Comparison of ENCODE assay signal across 27 cellular contexts in genomic region chr14:34742509-34743115, GRCh38. TPM values are rescaled to one million over a fixed set of nuclear protein-coding genes. Genes with fewer than 3 reads are reported as not detected.
DNase-seq lines count a peak whose midpoint lies in the region; ATAC-seq and TF ChIP-seq lines count a peak whose summit lies in the region.
"Had no signal": no experiment of that assay in that cellular context is flagged by ENCODE, and none has a peak within 500 bp of the region (broad histone marks: within the 10 kb centered on the region; RNA-seq: fewer than 3 reads in every experiment).

No MANE protein-coding gene starts in this region.

- H3K27ac Mint-ChIP-seq in CD4-positive, CD25-positive, alpha-beta regulatory T cell, result peak overlapping the region; percentile 11 to 74 (median 67)
- H3K27ac Mint-ChIP-seq in dendritic cell treated with granulocyte-macrophage colony-stimulating factor and Interleukin-4, amounts not matched to agents 40 ng/mL and 50 ng/mL, for 4 days, result peak overlapping the region; percentile 56
- no peak overlapping the region for H3K27ac Mint-ChIP-seq in WTC11
- no peak overlapping the region for H3K27ac Mint-ChIP-seq in type B pancreatic cell
- H3K27ac Mint-ChIP-seq: memory B cell; neural progenitor cell; stimulated activated naive B cell treated with anti-CD40 and anti-IgM and Interleukin-4, amounts not matched to agents 10 μg/mL and 1 μg/mL and 100 μg/mL, for 72 hours; T-helper 1 cell treated with Interleukin-12 subunit alpha and Interleukin-12 subunit beta and Interleukin-4 antibody, amounts not matched to agents 30 μg/mL and 1 μg/mL, for 36 hours had no signal

- peaks cover 13% of the 10 kb centered on the region for H3K27me3 Mint-ChIP-seq in CD4-positive, CD25-positive, alpha-beta regulatory T cell
- H3K27me3 Mint-ChIP-seq in dendritic cell treated with granulocyte-macrophage colony-stimulating factor and Interleukin-4, amounts not matched to agents 40 ng/mL and 50 ng/mL, for 4 days, result no peaks in the 10 kb centered on the region
- H3K27me3 Mint-ChIP-seq in WTC11 (ENCODE audit: low read depth) (no peaks in the 10 kb centered on the region; the same call in 1 of the 2 replicates), type B pancreatic cell (no peaks in the 10 kb centered on the region)
- H3K27me3 Mint-ChIP-seq: memory B cell; stimulated activated naive B cell treated with anti-CD40 and anti-IgM and Interleukin-4, amounts not matched to agents 10 μg/mL and 1 μg/mL and 100 μg/mL, for 72 hours had no signal

- no peak for DNase-seq in CD4-positive, CD25-positive, alpha-beta regulatory T cell
- DNase-seq in NOMO-1 treated with DMSO at 0.1 percent for 48 hours (lab: John Stamatoyannopoulos, UW; ENCODE audit: unreplicated experiment) (peak; percentile 62), WTC11 (ENCODE audit: low spot score) (no peak), DMS153 treated with DMSO at 0.1 percent for 48 hours (lab: John Stamatoyannopoulos, UW; ENCODE audit: unreplicated experiment) (no peak), type B pancreatic cell (ENCODE audit: extremely low spot score, unreplicated experiment) (no peak)
- DNase-seq: activated CD4-positive, CD25-positive, alpha-beta regulatory T cell treated with anti-CD3 and anti-CD28 coated beads, Interleukin-2, amount 50 U/mL, for 72 hours; activated gamma-delta T cell treated with Interleukin-2 at 50 U/mL for 16 hours; C1 segment of cervical spinal cord; glutamatergic neuron; GM23248; IMR-90; NCI-H1105 treated with DMSO at 0.1 percent for 48 hours; NCI-H187 treated with DMSO at 0.1 percent for 48 hours; NCI-H774; pancreas; stimulated activated naive B cell treated with anti-CD40 and anti-IgM and Interleukin-4, amounts not matched to agents 10 μg/mL and 1 μg/mL and 100 μg/mL, for 72 hours; substantia nigra; upper lobe of right lung had no signal

- no peak for TF ChIP-seq CTCF in WTC11 (IDR thresholded peaks at IDR 0.05)
- no peak for TF ChIP-seq CTCF in type B pancreatic cell (conservative IDR thresholded peaks at IDR 0.05)

- no peaks in the 10 kb centered on the region for H4K20me1 ChIP-seq in BLaER1

- H3K36me3 Mint-ChIP-seq in CD4-positive, CD25-positive, alpha-beta regulatory T cell, result no peaks in the 10 kb centered on the region
- no peaks in the 10 kb centered on the region for H3K36me3 Mint-ChIP-seq in dendritic cell treated with granulocyte-macrophage colony-stimulating factor and Interleukin-4, amounts not matched to agents 40 ng/mL and 50 ng/mL, for 4 days (ENCODE audit: low read depth)
- H3K36me3 Mint-ChIP-seq in WTC11 (no peaks in the 10 kb centered on the region), type B pancreatic cell (no peaks in the 10 kb centered on the region)
- H3K36me3 Mint-ChIP-seq: neural progenitor cell had no signal

- H3K9me3 Mint-ChIP-seq in CD4-positive, CD25-positive, alpha-beta regulatory T cell, result peaks cover 0 to 5% (median 0%) of the 10 kb centered on the region in 7 donors
- H3K9me3 Mint-ChIP-seq in dendritic cell treated with granulocyte-macrophage colony-stimulating factor and Interleukin-4, amounts not matched to agents 40 ng/mL and 50 ng/mL, for 4 days, result no peaks in the 10 kb centered on the region
- no peaks in the 10 kb centered on the region; the same call in 1 of the 2 replicates for H3K9me3 Mint-ChIP-seq in WTC11
- H3K9me3 Mint-ChIP-seq in type B pancreatic cell, result peaks cover 5% of the 10 kb centered on the region
- H3K9me3 Mint-ChIP-seq: memory B cell had no signal

- CTCF ChIA-PET in WTC11 (lab: Charles Lee), result interaction anchor here (1.2 kb wide), 1 partner anchor 20 kb away, joined by 3 read pairs; no protein-coding TSS in a partner anchor

- H3K4me3 ChIP-seq in BLaER1, result no peak overlapping the region
- peak overlapping the region; percentile 48 for H3K4me3 ChIP-seq in CD4-positive, CD25-positive, alpha-beta regulatory T cell (ENCODE audit: low read depth, low read length)
- H3K4me3 ChIP-seq: GM23248, neural progenitor cell, pancreas, skin epidermis, upper lobe of right lung had no signal

- peaks cover 30% of the 10 kb centered on the region for H3K4me1 ChIP-seq in BLaER1
- peaks cover 10% of the 10 kb centered on the region for H3K4me1 ChIP-seq in CD4-positive, CD25-positive, alpha-beta regulatory T cell (ENCODE audit: control insufficient read depth, insufficient read depth, low read length, poor library complexity, severe bottlenecking)
- H3K4me1 ChIP-seq: neural progenitor cell, pancreas, upper lobe of right lung had no signal

- no peak for TF ChIP-seq POLR2A in GM18505 (IDR thresholded peaks at IDR 0.05; ENCODE audit: borderline replicate concordance, extremely low read depth, insufficient read depth, insufficient read length)

- H3K9me3 ChIP-seq in BLaER1, result peaks cover 4% of the 10 kb centered on the region
- H3K9me3 ChIP-seq in CD4-positive, CD25-positive, alpha-beta regulatory T cell (ENCODE audit: control insufficient read depth in 2 of 2, low read length in 2 of 2), result no peaks in the 10 kb centered on the region
- H3K9me3 ChIP-seq: pancreas, upper lobe of right lung had no signal

- H3K36me3 ChIP-seq in BLaER1, result no peaks in the 10 kb centered on the region
- no peaks in the 10 kb centered on the region for H3K36me3 ChIP-seq in CD4-positive, CD25-positive, alpha-beta regulatory T cell (ENCODE audit: control insufficient read depth, insufficient read depth, low read length)
- H3K36me3 ChIP-seq: neural progenitor cell, pancreas, upper lobe of right lung had no signal

- no peak overlapping the region for H3K9ac ChIP-seq in BLaER1
- H3K9ac ChIP-seq: GM23248, neural progenitor cell had no signal

- ATAC-seq in CD4-positive, CD25-positive, alpha-beta regulatory T cell (ENCODE audit: low read depth in 2 of 2), result no peak
- no peak for ATAC-seq in GM18505 (IDR thresholded peaks at IDR 0.05; ENCODE audit: unreplicated experiment)
- no peak for ATAC-seq in WTC11
- ATAC-seq: esophagus mucosa; pancreas; stimulated activated naive B cell treated with anti-CD40 and anti-IgM and Interleukin-4, amounts not matched to agents 10 μg/mL and 1 μg/mL and 100 μg/mL, for 72 hours; upper lobe of right lung had no signal

- intact Hi-C loops in dendritic cell treated with granulocyte-macrophage colony-stimulating factor and Interleukin-4, amounts not matched to agents 40 ng/mL and 50 ng/mL, for 4 days (cut with micrococcal nuclease), result no loop called here

- H3K4me3 Mint-ChIP-seq in CD4-positive, CD25-positive, alpha-beta regulatory T cell, result peak overlapping the region in 2 of 4 donors; percentile 1 to 28
- no peak overlapping the region for H3K4me3 Mint-ChIP-seq in dendritic cell treated with granulocyte-macrophage colony-stimulating factor and Interleukin-4, amounts not matched to agents 40 ng/mL and 50 ng/mL, for 4 days
- no peak overlapping the region for H3K4me3 Mint-ChIP-seq in WTC11
- H3K4me3 Mint-ChIP-seq in type B pancreatic cell, result no peak overlapping the region
- H3K4me3 Mint-ChIP-seq: memory B cell; neural progenitor cell; stimulated activated naive B cell treated with anti-CD40 and anti-IgM and Interleukin-4, amounts not matched to agents 10 μg/mL and 1 μg/mL and 100 μg/mL, for 72 hours; T-helper 1 cell treated with Interleukin-12 subunit alpha and Interleukin-12 subunit beta and Interleukin-4 antibody, amounts not matched to agents 30 μg/mL and 1 μg/mL, for 36 hours had no signal

- peaks cover 11 to 28% (median 21%) of the 10 kb centered on the region in 4 donors for H3K4me1 Mint-ChIP-seq in CD4-positive, CD25-positive, alpha-beta regulatory T cell
- peaks cover 26% of the 10 kb centered on the region for H3K4me1 Mint-ChIP-seq in dendritic cell treated with granulocyte-macrophage colony-stimulating factor and Interleukin-4, amounts not matched to agents 40 ng/mL and 50 ng/mL, for 4 days (ENCODE audit: low read depth)
- H3K4me1 Mint-ChIP-seq in WTC11, result no peaks in the 10 kb centered on the region
- H3K4me1 Mint-ChIP-seq in type B pancreatic cell (ENCODE audit: unreplicated experiment), result no peaks in the 10 kb centered on the region
- H3K4me1 Mint-ChIP-seq: neural progenitor cell had no signal

- H3K4me2 ChIP-seq in BLaER1, result peak overlapping the region; percentile 29; the same call in 1 of the 2 replicates
- H3K4me2 ChIP-seq: neural progenitor cell had no signal

- POLR2A ChIA-PET in WTC11 (lab: Charles Lee), result no interaction called here

- H3K27me3 ChIP-seq in BLaER1, result no peaks in the 10 kb centered on the region
- no peaks in the 10 kb centered on the region for H3K27me3 ChIP-seq in CD4-positive, CD25-positive, alpha-beta regulatory T cell (ENCODE audit: control insufficient read depth, insufficient read depth, low read length)
- H3K27me3 ChIP-seq: neural progenitor cell, pancreas, upper lobe of right lung had no signal

- no peak overlapping the region for H3K27ac ChIP-seq in BLaER1
- no peak overlapping the region for H3K27ac ChIP-seq in CD4-positive, CD25-positive, alpha-beta regulatory T cell (ENCODE audit: insufficient read depth, low read length, poor library complexity, severe bottlenecking)
- H3K27ac ChIP-seq: GM23248, neural progenitor cell, pancreas, RWPE1, skin epidermis, upper lobe of right lung had no signal

TF ChIP-seq in WTC11, 78 proteins besides CTCF, POLR2A, EP300 and RAD21 (continues in another document):
- no peak for TF ChIP-seq PRRX2 (CRISPR knock-in tag; IDR thresholded peaks at IDR 0.05)
- TF ChIP-seq, protein P1, sequence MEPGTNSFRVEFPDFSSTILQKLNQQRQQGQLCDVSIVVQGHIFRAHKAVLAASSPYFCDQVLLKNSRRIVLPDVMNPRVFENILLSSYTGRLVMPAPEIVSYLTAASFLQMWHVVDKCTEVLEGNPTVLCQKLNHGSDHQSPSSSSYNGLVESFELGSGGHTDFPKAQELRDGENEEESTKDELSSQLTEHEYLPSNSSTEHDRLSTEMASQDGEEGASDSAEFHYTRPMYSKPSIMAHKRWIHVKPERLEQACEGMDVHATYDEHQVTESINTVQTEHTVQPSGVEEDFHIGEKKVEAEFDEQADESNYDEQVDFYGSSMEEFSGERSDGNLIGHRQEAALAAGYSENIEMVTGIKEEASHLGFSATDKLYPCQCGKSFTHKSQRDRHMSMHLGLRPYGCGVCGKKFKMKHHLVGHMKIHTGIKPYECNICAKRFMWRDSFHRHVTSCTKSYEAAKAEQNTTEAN (CRISPR knock-in tag; IDR thresholded peaks at IDR 0.05), result no peak
- TF ChIP-seq CBFB (CRISPR knock-in tag; IDR thresholded peaks at IDR 0.05; ENCODE audit: low read depth), result no peak
- no peak for TF ChIP-seq ELF4 (CRISPR knock-in tag; IDR thresholded peaks at IDR 0.05; ENCODE audit: low read depth)
- TF ChIP-seq FOXK1 (CRISPR knock-in tag; IDR thresholded peaks at IDR 0.05), result no peak
- TF ChIP-seq NR3C1 (CRISPR knock-in tag; conservative IDR thresholded peaks at IDR 0.05; ENCODE audit: low read depth), result no peak
- TF ChIP-seq JAZF1 (CRISPR knock-in tag; IDR thresholded peaks at IDR 0.05), result no peak
- no peak for TF ChIP-seq ZNF396 (CRISPR knock-in tag; IDR thresholded peaks at IDR 0.05; ENCODE audit: borderline replicate concordance)
- TF ChIP-seq ZNF232 (CRISPR knock-in tag; IDR thresholded peaks at IDR 0.05), result no peak

RNA-seq across cellular contexts. Expression of gene CFL2, which starts 28.2 kb away (rescaled TPM):
- 27.8 TPM for total RNA-seq in CD4-positive, CD25-positive, alpha-beta regulatory T cell
- 10 to 100 TPM in 1 of 4 donors, 1 to 10 TPM in 3; 7.1 to 11.1 (median 7.5) TPM for polyA plus RNA-seq in CD4-positive, CD25-positive, alpha-beta regulatory T cell
- 13.1 to 20.1 TPM (median 14.7 TPM) in 3 replicates for total RNA-seq in WTC11 (2021)
- 21.9 and 35.8 TPM in 2 replicates for total RNA-seq in type B pancreatic cell (ENCODE audit: low replicate concordance)

Comparison
In these comparisons a context has a peak if more than half of its experiments do, and no peak if none do; other contexts are left out.
1. H3K27ac Mint-ChIP-seq: peak in CD4-positive, CD25-positive, alpha-beta regulatory T cell (3 of 3) and dendritic cell treated with granulocyte-macrophage colony-stimulating factor and Interleukin-4, amounts not matched to agents 40 ng/mL and 50 ng/mL, for 4 days (single experiment); none in WTC11 (single experiment) and type B pancreatic cell (single experiment).